7 cellular contexts compared by ENCODE assay signal in genomic region chr7:47266131-47266706, GRCh38.
DNase-seq lines count a peak whose midpoint lies in the region; ATAC-seq, FAIRE-seq and TF ChIP-seq lines count a peak whose summit lies in the region.

No MANE protein-coding gene starts in this region.

- peak; percentile 89 for FAIRE-seq in G401.6 (lab: Jason Lieb, UNC)
- FAIRE-seq in HTR-8/SVneo (lab: Jason Lieb, UNC), result peak; percentile 94

- peak; percentile 82 for ATAC-seq in GM21390 (IDR thresholded peaks at IDR 0.05; ENCODE audit: unreplicated experiment)

- DNase-seq in HTR-8/SVneo (ENCODE audit: insufficient read length, low spot score), result peak; percentile 76
- peak; percentile 83 for DNase-seq in RPMI7951 (ENCODE audit: low read depth)
- DNase-seq in mammary epithelial cell, result peak; percentile 33
- peak; percentile 31 for DNase-seq in kidney epithelial cell (ENCODE audit: low read depth)
- peak; percentile 36 to 37 for DNase-seq in stimulated activated CD4-positive, alpha-beta T cell treated with anti-CD3 and anti-CD28 coated beads, Interleukin-2, amount 100 ng/mL, for 48 hours

- H3K4me1 ChIP-seq in mammary epithelial cell (ENCODE audit: insufficient read depth, low read length), result peaks cover 2% of the 10 kb centered on the region

- in situ Hi-C loops in mammary epithelial cell (cut with MboI; ENCODE audit: low sequenced_read_pairs in 2 of 2), result loop anchor here (10.0 to 25.0 kb wide), 3 partner anchors 169 to 549 kb away; no protein-coding TSS in a partner anchor

- WGBS in mammary epithelial cell (ENCODE audit: low coverage, missing lambda C conversion rate), result 14% methylated on average over 7 of the region's 7 CpGs

- H3K4me3 ChIP-seq in mammary epithelial cell (replicated peaks in 1 of 3; ENCODE audit: insufficient read depth in 1 of 3, low read depth in 2 of 3, low read length in 3 of 3) (no peak overlapping the region), kidney epithelial cell (ENCODE audit: low read depth, low read length) (no peak overlapping the region)

- no peaks in the 10 kb centered on the region for H3K79me2 ChIP-seq in mammary epithelial cell (ENCODE audit: insufficient read depth, low read length)

- H3K36me3 ChIP-seq in mammary epithelial cell (ENCODE audit: insufficient read depth, low read length), result no peaks in the 10 kb centered on the region
- no peaks in the 10 kb centered on the region for H3K36me3 ChIP-seq in kidney epithelial cell (ENCODE audit: control insufficient read depth, insufficient read depth, low read length)

- no peak overlapping the region for H3K27ac ChIP-seq in mammary epithelial cell (ENCODE audit: insufficient read depth, low read depth, low read length)

- CTCF ChIA-PET in mammary epithelial cell (lab: Charles Lee; ENCODE audit: low non-redundant PET), result interaction anchor here (0.5 to 1.7 kb wide), 13 partner anchors 28 to 1625 kb away, joined by 3 to 27 read pairs (median 5); no protein-coding TSS in a partner anchor

- TF ChIP-seq CTCF in mammary epithelial cell (conservative IDR thresholded peaks at IDR 0.05 in 1 of 2, IDR thresholded peaks at IDR 0.05 in 1 of 2; ENCODE audit: extremely low read depth in 1 of 2, insufficient read depth in 1 of 2, low read depth in 1 of 2, low read length in 2 of 2), result peak; percentile 92 to 96
- TF ChIP-seq CTCF in kidney epithelial cell (IDR thresholded peaks at IDR 0.05; ENCODE audit: insufficient read depth, low read length, poor library complexity, severe bottlenecking), result peak; percentile 93

- intact Hi-C loops in mammary epithelial cell (cut with micrococcal nuclease), result loop anchor here (1.0 to 10.0 kb wide), 9 partner anchors 35 to 889 kb away; no protein-coding TSS in a partner anchor

- no peak overlapping the region for H3K4me2 ChIP-seq in mammary epithelial cell (ENCODE audit: insufficient read depth, low read depth, low read length)

- H2AFZ ChIP-seq in mammary epithelial cell (ENCODE audit: low read depth, low read length), result no peak overlapping the region

- no TSS peak for BruUV-seq in mammary epithelial cell (replicated peaks; lab: Mats Ljungman, UMichigan)

- dilution Hi-C loops in mammary epithelial cell (cut with HindIII; ENCODE audit: low sequenced_read_pairs), result loop anchor here (5.0 kb wide), 2 partner anchors 51 to 96 kb away; no protein-coding TSS in a partner anchor

- no peaks in the 10 kb centered on the region for H4K20me1 ChIP-seq in mammary epithelial cell (ENCODE audit: insufficient read depth, low read length)

- no peak overlapping the region for H3K9ac ChIP-seq in mammary epithelial cell (ENCODE audit: insufficient read depth, low read length)

- no peaks in the 10 kb centered on the region for H3K9me3 ChIP-seq in mammary epithelial cell (replicated peaks; ENCODE audit: insufficient read depth, low read length)

- H3K27me3 ChIP-seq in mammary epithelial cell (ENCODE audit: insufficient read depth, low read length) (no peaks in the 10 kb centered on the region), kidney epithelial cell (ENCODE audit: control insufficient read depth, insufficient read depth, low read length) (no peaks in the 10 kb centered on the region)

Comparison
In these comparisons a context has a peak if more than half of its experiments do, and no peak if none do; other contexts are left out.
1. DNase-seq: peak in every context shown above with its lines; median percentile 83 in RPMI7951; 76 in HTR-8/SVneo; 36 in stimulated activated CD4-positive, alpha-beta T cell treated with anti-CD3 and anti-CD28 coated beads, Interleukin-2, amount 100 ng/mL, for 48 hours; 33 in mammary epithelial cell; 31 in kidney epithelial cell.